Comparison of ENCODE assay signal across 2 cellular contexts in genomic region chr1:59720716-59721115, GRCh38.
TF ChIP-seq lines count a peak whose summit lies in the region.

No MANE protein-coding gene starts in this region.

TF ChIP-seq in IMR-90, 13 proteins besides CTCF, POLR2A, EP300 and RAD21:
- TF ChIP-seq MAFK (IDR thresholded peaks at IDR 0.05; ENCODE audit: low read depth, low read length) (no peak), RFX5 (IDR thresholded peaks at IDR 0.05; ENCODE audit: low read depth, low read length) (no peak), CEBPB (IDR thresholded peaks at IDR 0.05; ENCODE audit: low read depth, low read length) (no peak), RCOR1 (IDR thresholded peaks at IDR 0.05; ENCODE audit: insufficient replicate concordance, low read length) (no peak), CHD1 (IDR thresholded peaks at IDR 0.05; ENCODE audit: low read depth, low read length) (no peak), SMC3 (IDR thresholded peaks at IDR 0.05; ENCODE audit: low read depth, low read length) (no peak), FOS (IDR thresholded peaks at IDR 0.05; ENCODE audit: low read depth, low read length) (no peak), BHLHE40 (IDR thresholded peaks at IDR 0.05; ENCODE audit: low read depth, low read length) (no peak), NFE2L2 (IDR thresholded peaks at IDR 0.05; ENCODE audit: low read depth, low read length) (no peak), MXI1 (IDR thresholded peaks at IDR 0.05; ENCODE audit: borderline replicate concordance, low read depth, low read length) (no peak), MAZ (IDR thresholded peaks at IDR 0.05; ENCODE audit: borderline replicate concordance, low read depth, low read length) (no peak)
- TF ChIP-seq, protein P1, sequence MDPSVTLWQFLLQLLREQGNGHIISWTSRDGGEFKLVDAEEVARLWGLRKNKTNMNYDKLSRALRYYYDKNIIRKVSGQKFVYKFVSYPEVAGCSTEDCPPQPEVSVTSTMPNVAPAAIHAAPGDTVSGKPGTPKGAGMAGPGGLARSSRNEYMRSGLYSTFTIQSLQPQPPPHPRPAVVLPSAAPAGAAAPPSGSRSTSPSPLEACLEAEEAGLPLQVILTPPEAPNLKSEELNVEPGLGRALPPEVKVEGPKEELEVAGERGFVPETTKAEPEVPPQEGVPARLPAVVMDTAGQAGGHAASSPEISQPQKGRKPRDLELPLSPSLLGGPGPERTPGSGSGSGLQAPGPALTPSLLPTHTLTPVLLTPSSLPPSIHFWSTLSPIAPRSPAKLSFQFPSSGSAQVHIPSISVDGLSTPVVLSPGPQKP (IDR thresholded peaks at IDR 0.05; ENCODE audit: borderline replicate concordance, low read depth, low read length): no peak
- TF ChIP-seq, protein P2, sequence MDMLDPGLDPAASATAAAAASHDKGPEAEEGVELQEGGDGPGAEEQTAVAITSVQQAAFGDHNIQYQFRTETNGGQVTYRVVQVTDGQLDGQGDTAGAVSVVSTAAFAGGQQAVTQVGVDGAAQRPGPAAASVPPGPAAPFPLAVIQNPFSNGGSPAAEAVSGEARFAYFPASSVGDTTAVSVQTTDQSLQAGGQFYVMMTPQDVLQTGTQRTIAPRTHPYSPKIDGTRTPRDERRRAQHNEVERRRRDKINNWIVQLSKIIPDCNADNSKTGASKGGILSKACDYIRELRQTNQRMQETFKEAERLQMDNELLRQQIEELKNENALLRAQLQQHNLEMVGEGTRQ (IDR thresholded peaks at IDR 0.05; ENCODE audit: low read depth, low read length): no peak

TF ChIP-seq in WTC11, 78 proteins besides CTCF, POLR2A, EP300 and RAD21:
- TF ChIP-seq CDX4 (CRISPR knock-in tag; IDR thresholded peaks at IDR 0.05; ENCODE audit: borderline replicate concordance) (no peak), NR1H2 (CRISPR knock-in tag; IDR thresholded peaks at IDR 0.05) (no peak), ZNF416 (CRISPR knock-in tag; IDR thresholded peaks at IDR 0.05) (no peak), NFE2L1 (CRISPR knock-in tag; IDR thresholded peaks at IDR 0.05) (no peak), OVOL2 (CRISPR knock-in tag; IDR thresholded peaks at IDR 0.05; ENCODE audit: borderline replicate concordance) (no peak), SOX15 (CRISPR knock-in tag; IDR thresholded peaks at IDR 0.05) (no peak), ATF1 (CRISPR knock-in tag; IDR thresholded peaks at IDR 0.05) (no peak), FOXK1 (CRISPR knock-in tag; IDR thresholded peaks at IDR 0.05) (no peak), JUN (CRISPR knock-in tag; IDR thresholded peaks at IDR 0.05) (no peak), JAZF1 (CRISPR knock-in tag; IDR thresholded peaks at IDR 0.05) (no peak)
- TF ChIP-seq, protein P3, sequence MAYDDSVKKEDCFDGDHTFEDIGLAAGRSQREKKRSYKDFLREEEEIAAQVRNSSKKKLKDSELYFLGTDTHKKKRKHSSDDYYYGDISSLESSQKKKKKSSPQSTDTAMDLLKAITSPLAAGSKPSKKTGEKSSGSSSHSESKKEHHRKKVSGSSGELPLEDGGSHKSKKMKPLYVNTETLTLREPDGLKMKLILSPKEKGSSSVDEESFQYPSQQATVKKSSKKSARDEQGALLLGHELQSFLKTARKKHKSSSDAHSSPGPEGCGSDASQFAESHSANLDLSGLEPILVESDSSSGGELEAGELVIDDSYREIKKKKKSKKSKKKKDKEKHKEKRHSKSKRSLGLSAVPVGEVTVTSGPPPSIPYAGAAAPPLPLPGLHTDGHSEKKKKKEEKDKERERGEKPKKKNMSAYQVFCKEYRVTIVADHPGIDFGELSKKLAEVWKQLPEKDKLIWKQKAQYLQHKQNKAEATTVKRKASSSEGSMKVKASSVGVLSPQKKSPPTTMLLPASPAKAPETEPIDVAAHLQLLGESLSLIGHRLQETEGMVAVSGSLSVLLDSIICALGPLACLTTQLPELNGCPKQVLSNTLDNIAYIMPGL (CRISPR knock-in tag; IDR thresholded peaks at IDR 0.05): no peak
- TF ChIP-seq, protein P4, sequence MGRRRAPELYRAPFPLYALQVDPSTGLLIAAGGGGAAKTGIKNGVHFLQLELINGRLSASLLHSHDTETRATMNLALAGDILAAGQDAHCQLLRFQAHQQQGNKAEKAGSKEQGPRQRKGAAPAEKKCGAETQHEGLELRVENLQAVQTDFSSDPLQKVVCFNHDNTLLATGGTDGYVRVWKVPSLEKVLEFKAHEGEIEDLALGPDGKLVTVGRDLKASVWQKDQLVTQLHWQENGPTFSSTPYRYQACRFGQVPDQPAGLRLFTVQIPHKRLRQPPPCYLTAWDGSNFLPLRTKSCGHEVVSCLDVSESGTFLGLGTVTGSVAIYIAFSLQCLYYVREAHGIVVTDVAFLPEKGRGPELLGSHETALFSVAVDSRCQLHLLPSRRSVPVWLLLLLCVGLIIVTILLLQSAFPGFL (CRISPR knock-in tag; IDR thresholded peaks at IDR 0.05; ENCODE audit: borderline replicate concordance): no peak
